16 cellular contexts compared by ENCODE assay signal in genomic region chr11:791658-792534, GRCh38. TPM values are rescaled to one million over a fixed set of nuclear protein-coding genes. Genes with fewer than 3 reads are reported as not detected.
DNase-seq lines count a peak whose midpoint lies in the region; ATAC-seq and TF ChIP-seq lines count a peak whose summit lies in the region.
"Had no signal": no experiment of that assay in that cellular context is flagged by ENCODE, and none has a peak within 500 bp of the region (broad histone marks: within the 10 kb centered on the region; RNA-seq: fewer than 3 reads in every experiment).

No MANE protein-coding gene starts in this region.

- intact Hi-C loops in Right ventricle myocardium inferior (cut with DNase I) (no loop called here), left cardiac atrium (cut with DNase I) (no loop called here), mammary epithelial cell (cut with micrococcal nuclease) (loop anchor here (10.0 kb wide), 1 partner anchor 227 kb away; the partner anchor contains the start of genes LMNTD2 and RASSF7), spleen (cut with DNase I; ENCODE audit: low total_unique reads) (no loop called here), mucosa of descending colon (cut with DNase I, micrococcal nuclease) (no loop called here)

- H3K9me3 ChIP-seq in mammary epithelial cell (replicated peaks; ENCODE audit: insufficient read depth, low read length), result no peaks in the 10 kb centered on the region
- H3K9me3 ChIP-seq in spleen, result no peaks in the 10 kb centered on the region
- H3K9me3 ChIP-seq in mucosa of descending colon, result no peaks in the 10 kb centered on the region
- H3K9me3 ChIP-seq in effector memory CD4-positive, alpha-beta T cell (ENCODE audit: control insufficient read depth, low read length), result no peaks in the 10 kb centered on the region
- H3K9me3 ChIP-seq: BE2C had no signal

- TSS peak; percentile 19 for BruUV-seq in mammary epithelial cell (replicated peaks; lab: Mats Ljungman, UMichigan)

- H3K79me2 ChIP-seq in mammary epithelial cell (ENCODE audit: insufficient read depth, low read length), result peaks cover 13% of the 10 kb centered on the region

- no peaks in the 10 kb centered on the region for H3K27me3 ChIP-seq in mammary epithelial cell (ENCODE audit: insufficient read depth, low read length)
- H3K27me3 ChIP-seq in spleen (replicated peaks in 1 of 7), result peaks cover 0 to 36% (median 26%) of the 10 kb centered on the region in 7 donors
- H3K27me3 ChIP-seq in effector memory CD4-positive, alpha-beta T cell (replicated peaks; ENCODE audit: control insufficient read depth, insufficient read depth, low read length, poor library complexity, severe bottlenecking), result no peaks in the 10 kb centered on the region
- H3K27me3 ChIP-seq: BE2C had no signal

- TF ChIP-seq CTCF in mammary epithelial cell (conservative IDR thresholded peaks at IDR 0.05 in 1 of 2, IDR thresholded peaks at IDR 0.05 in 1 of 2; ENCODE audit: extremely low read depth in 1 of 2, insufficient read depth in 1 of 2, low read depth in 1 of 2, low read length in 2 of 2) (no peak), spleen (IDR thresholded peaks at IDR 0.05 in 8 of 11, conservative IDR thresholded peaks at IDR 0.05 in 3 of 11) (no peak), mucosa of descending colon (IDR thresholded peaks at IDR 0.05) (no peak)

- H3K4me1 ChIP-seq in mammary epithelial cell (ENCODE audit: insufficient read depth, low read length) (peaks cover 21% of the 10 kb centered on the region), spleen (peaks cover 13 to 58% (median 40%) of the 10 kb centered on the region in 6 donors), mucosa of descending colon (ENCODE audit: low read depth) (peaks cover 14% of the 10 kb centered on the region)
- H3K4me1 ChIP-seq in effector memory CD4-positive, alpha-beta T cell (ENCODE audit: control insufficient read depth, insufficient read depth, low read length, poor library complexity, severe bottlenecking), result peaks cover 28% of the 10 kb centered on the region

- H3K36me3 ChIP-seq in mammary epithelial cell (ENCODE audit: insufficient read depth, low read length) (no peaks in the 10 kb centered on the region), spleen (peaks cover 0 to 42% (median 25%) of the 10 kb centered on the region in 6 donors), mucosa of descending colon (ENCODE audit: low read depth) (no peaks in the 10 kb centered on the region)
- H3K36me3 ChIP-seq in effector memory CD4-positive, alpha-beta T cell (ENCODE audit: control insufficient read depth, insufficient read depth, low read length), result peaks cover 27% of the 10 kb centered on the region

- TF ChIP-seq RAD21 in Ishikawa (IDR thresholded peaks at IDR 0.05; ENCODE audit: low read depth), result no peak

- H3K27ac ChIP-seq in mammary epithelial cell (ENCODE audit: insufficient read depth, low read depth, low read length) (no peak overlapping the region), spleen (no peak overlapping the region)
- no peak overlapping the region for H3K27ac ChIP-seq in effector memory CD4-positive, alpha-beta T cell (ENCODE audit: insufficient read depth, low read length, poor library complexity, severe bottlenecking)
- H3K27ac ChIP-seq: C4-2B, HL-60 had no signal

- DNase-seq in Right ventricle myocardium inferior (ENCODE audit: missing footprints) (peak; percentile 27), left cardiac atrium (no peak), mammary epithelial cell (no peak), spleen (peak; percentile 74), DMS79 (lab: John Stamatoyannopoulos, UW) (no peak), mucosa of descending colon (no peak)
- DNase-seq in effector memory CD4-positive, alpha-beta T cell, result no peak
- DNase-seq: BE2C; CD8-positive, alpha-beta T cell; COR-L47; DMS53; HCEC 1CT had no signal

- CTCF ChIA-PET in mammary epithelial cell (lab: Charles Lee; ENCODE audit: low non-redundant PET), result no interaction called here

- in situ Hi-C loops in mammary epithelial cell (cut with MboI; ENCODE audit: low sequenced_read_pairs in 2 of 2), result no loop called here

- TF ChIP-seq EP300 in Ishikawa (IDR thresholded peaks at IDR 0.05; ENCODE audit: borderline replicate concordance), result no peak

- no peak overlapping the region for H3K4me2 ChIP-seq in mammary epithelial cell (ENCODE audit: insufficient read depth, low read depth, low read length)

- peaks cover 2% of the 10 kb centered on the region for H4K20me1 ChIP-seq in mammary epithelial cell (ENCODE audit: insufficient read depth, low read length)

- H2AFZ ChIP-seq in mammary epithelial cell (ENCODE audit: low read depth, low read length), result no peak overlapping the region

- ATAC-seq in Right ventricle myocardium inferior, result no peak
- ATAC-seq in left cardiac atrium, result no peak
- ATAC-seq in mucosa of descending colon, result no peak
- ATAC-seq: CD8-positive, alpha-beta T cell had no signal

- WGBS in mammary epithelial cell (ENCODE audit: low coverage, missing lambda C conversion rate), result 97% methylated on average over 23 of the region's 49 CpGs
- 91 to 95% (median 94%) methylated on average over 24 to 49 of the region's 49 CpGs for WGBS in spleen, 5 donors

- dilution Hi-C loops in mammary epithelial cell (cut with HindIII; ENCODE audit: low sequenced_read_pairs), result no loop called here

- H3K4me3 ChIP-seq in mammary epithelial cell (replicated peaks in 1 of 3; ENCODE audit: insufficient read depth in 1 of 3, low read depth in 2 of 3, low read length in 3 of 3) (no peak overlapping the region), spleen (no peak overlapping the region), mucosa of descending colon (no peak overlapping the region)
- H3K4me3 ChIP-seq in effector memory CD4-positive, alpha-beta T cell (ENCODE audit: insufficient read depth, low read depth, low read length, poor library complexity, severe bottlenecking), result no peak overlapping the region

- TF ChIP-seq POLR2A in spleen (IDR thresholded peaks at IDR 0.05), result no peak

- H3K9ac ChIP-seq in mammary epithelial cell (ENCODE audit: insufficient read depth, low read length), result no peak overlapping the region

TF ChIP-seq in Ishikawa, 13 proteins besides CTCF, POLR2A, EP300 and RAD21:
- TF ChIP-seq TEAD4 (IDR thresholded peaks at IDR 0.05) (no peak), ZBTB7A (IDR thresholded peaks at IDR 0.05; ENCODE audit: low read depth) (0 out of 2 replicates have a peak, but pooled peaks have one; percentile 62)

RNA-seq across cellular contexts. Expression of gene CEND1, which starts 2.0 kb away (rescaled TPM):
- total RNA-seq in Right ventricle myocardium inferior (not detected), left cardiac atrium (under 1 TPM in 1 of 2 donors, not detected in 1; 0.58 TPM), mammary epithelial cell (not detected), spleen (under 1 TPM in 1 of 7 donors, not detected in 6; 0.42 TPM), mucosa of descending colon (1 to 10 TPM in 1 of 3 donors, under 1 TPM in 1, not detected in 1; 0.34 to 2.2 TPM)
- polyA plus RNA-seq in mammary epithelial cell (not detected), spleen (under 1 TPM in 2 of 3 donors, not detected in 1; 0.29 to 0.42 TPM)
- not detected for polyA minus RNA-seq in mammary epithelial cell
- total RNA-seq: CD8-positive, alpha-beta T cell; H4 had no signal

RNA-seq across cellular contexts. Expression of gene SLC25A22, which starts 6.2 kb away (rescaled TPM):
- total RNA-seq in Right ventricle myocardium inferior (2.6 TPM), left cardiac atrium (10 to 100 TPM in 1 of 2 donors, 1 to 10 TPM in 1; 6.5 to 11.6 TPM), mammary epithelial cell (10 to 100 TPM in 1 of 2 donors, 1 to 10 TPM in 1; 7.3 to 29.5 TPM), spleen (10 to 100 TPM in 6 of 7 donors, 1 to 10 TPM in 1; 8.9 to 23.2 (median 14.5) TPM), mucosa of descending colon (10 to 100 TPM; 11.6 to 18.6 (median 14.4) TPM)
- polyA plus RNA-seq in mammary epithelial cell (19.4 TPM), spleen (10 to 100 TPM in 1 of 3 donors, 1 to 10 TPM in 2; 6.3 to 14.5 (median 8.5) TPM)
- 11.3 TPM for polyA minus RNA-seq in mammary epithelial cell

RNA-seq across cellular contexts. Expression of gene PIDD1, which starts 13.1 kb away (rescaled TPM):
- total RNA-seq in Right ventricle myocardium inferior (7.2 TPM), left cardiac atrium (1 to 10 TPM; 8.5 to 9.1 TPM), mammary epithelial cell (10 to 100 TPM in 1 of 2 donors, 1 to 10 TPM in 1; 4.5 to 19.2 TPM), spleen (10 to 100 TPM; 18.1 to 26.4 (median 19.3) TPM), mucosa of descending colon (10 to 100 TPM; 20.2 to 26.3 (median 23.8) TPM)
- polyA plus RNA-seq in mammary epithelial cell (9.3 TPM), spleen (10 to 100 TPM; 16.8 to 42.7 (median 32.8) TPM)
- polyA minus RNA-seq in mammary epithelial cell, result 1.8 TPM

RNA-seq across cellular contexts. Expression of gene GATD1, which starts 14.6 kb away (rescaled TPM):
- 18.3 TPM for total RNA-seq in Right ventricle myocardium inferior
- 10 to 100 TPM; 29.8 to 43.5 TPM for total RNA-seq in left cardiac atrium
- total RNA-seq in mammary epithelial cell, result 10 to 100 TPM; 47.0 to 78.2 TPM
- polyA plus RNA-seq in mammary epithelial cell, result 29.6 TPM
- 39.8 TPM for polyA minus RNA-seq in mammary epithelial cell
- total RNA-seq in spleen, result 10 to 100 TPM; 26.0 to 56.4 (median 50.9) TPM
- 10 to 100 TPM; 13.9 to 44.5 (median 17.4) TPM for polyA plus RNA-seq in spleen
- 10 to 100 TPM; 51.9 to 58.8 (median 57.4) TPM for total RNA-seq in mucosa of descending colon

RNA-seq across cellular contexts. Expression of gene RPLP2, which starts 17.9 kb away (rescaled TPM):
- total RNA-seq in Right ventricle myocardium inferior (1,110 TPM), left cardiac atrium (1,000 to 10,000 TPM; 1,371 to 1,375 TPM), mammary epithelial cell (1,000 to 10,000 TPM in 1 of 2 donors, 100 to 1,000 TPM in 1; 135 to 1,487 TPM), spleen (1,000 to 10,000 TPM in 4 of 7 donors, 100 to 1,000 TPM in 3; 514 to 2,829 (median 2,309) TPM), mucosa of descending colon (1,000 to 10,000 TPM; 1,532 to 1,798 (median 1,652) TPM)
- polyA plus RNA-seq in mammary epithelial cell (1,296 TPM), spleen (1,000 to 10,000 TPM; 3,174 to 3,944 (median 3,784) TPM)
- 737 TPM for polyA minus RNA-seq in mammary epithelial cell

Comparison
In these comparisons a context has a peak if more than half of its experiments do, and no peak if none do; other contexts are left out.
1. DNase-seq: peak in Right ventricle myocardium inferior (single experiment) and spleen (single experiment); none in left cardiac atrium (single experiment), mammary epithelial cell (single experiment), DMS79 (single experiment), mucosa of descending colon (0 of 3) and effector memory CD4-positive, alpha-beta T cell (0 of 3).